ENCODE assay signal across 11 cellular contexts in the genomic region with DNA sequence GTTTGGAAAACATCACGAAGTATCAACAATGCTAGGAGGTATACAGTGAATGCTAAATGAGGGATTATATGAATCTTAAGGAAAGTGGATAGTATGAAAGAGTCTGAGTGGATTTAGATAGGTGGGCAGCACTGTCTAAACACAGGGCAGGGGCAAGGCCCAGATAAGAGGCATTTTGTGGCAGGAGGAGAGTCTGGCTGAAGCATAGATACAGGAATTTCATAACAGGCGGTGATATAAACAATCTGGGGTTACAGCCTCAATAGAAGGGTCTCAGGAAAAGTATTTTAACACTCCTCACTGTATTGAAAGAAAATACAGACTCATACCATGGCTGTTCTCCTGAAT.
DNase-seq lines count a peak whose midpoint lies in the region; ATAC-seq and TF ChIP-seq lines count a peak whose summit lies in the region.
"Had no signal": no experiment of that assay in that cellular context is flagged by ENCODE, and none has a peak within 500 bp of the region (broad histone marks: within the 10 kb centered on the region; RNA-seq: fewer than 3 reads in every experiment).

No MANE protein-coding gene starts in this region.

- H3K27me3 ChIP-seq in PC-9 (ENCODE audit: insufficient read depth, low read depth) (no peaks in the 10 kb centered on the region), lower lobe of right lung (ENCODE audit: low read depth) (no peaks in the 10 kb centered on the region)

- no peak for TF ChIP-seq CTCF in PC-9 (conservative IDR thresholded peaks at IDR 0.05)
- no peak for TF ChIP-seq CTCF in lower lobe of right lung (IDR thresholded peaks at IDR 0.05)

- H3K4me1 Mint-ChIP-seq in stimulated activated naive B cell treated with anti-CD40 and anti-IgM and Interleukin-4, amounts not matched to agents 10 μg/mL and 1 μg/mL and 100 μg/mL, for 72 hours = peaks cover 16 to 31% of the 10 kb centered on the region in 2 donors

- intact Hi-C loops in PC-9 (cut with micrococcal nuclease; ENCODE audit: unreplicated experiment) (no loop called here), lower lobe of right lung (cut with DNase I) (no loop called here)

- H4K20me1 ChIP-seq in PC-9 (ENCODE audit: insufficient read depth) = no peaks in the 10 kb centered on the region

- peak overlapping the region; percentile 66 for H3K4me2 ChIP-seq in PC-9

- ATAC-seq in lower lobe of right lung = peak; percentile 13 to 20
- no peak for ATAC-seq in stimulated activated naive B cell treated with anti-CD40 and anti-IgM and Interleukin-4, amounts not matched to agents 10 μg/mL and 1 μg/mL and 100 μg/mL, for 72 hours (replicated peaks)
- ATAC-seq in HG02884 (IDR thresholded peaks at IDR 0.05; ENCODE audit: unreplicated experiment) = no peak
- no peak for ATAC-seq in GM21390 (IDR thresholded peaks at IDR 0.05; ENCODE audit: unreplicated experiment)

- TSS peak; percentile 80 for BruUV-seq in PC-9 (replicated peaks; lab: Mats Ljungman, UMichigan)

- H3K4me3 Mint-ChIP-seq in stimulated activated naive B cell treated with anti-CD40 and anti-IgM and Interleukin-4, amounts not matched to agents 10 μg/mL and 1 μg/mL and 100 μg/mL, for 72 hours = no peak overlapping the region
- H3K4me3 Mint-ChIP-seq: activated T-cell treated with anti-CD3 and anti-CD28 coated beads, Interleukin-2, amount 50 U/mL, for 4 hours; naive B cell had no signal

- DNase-seq in PC-9 = peak in 1 of 2 experiments; percentile 11
- no peak for DNase-seq in lower lobe of right lung
- no peak for DNase-seq in stimulated activated naive B cell treated with anti-CD40 and anti-IgM and Interleukin-4, amounts not matched to agents 10 μg/mL and 1 μg/mL and 100 μg/mL, for 72 hours
- no peak for DNase-seq in NCI-H446 (lab: John Stamatoyannopoulos, UW)
- DNase-seq in NCI-H1092 (lab: John Stamatoyannopoulos, UW) = no peak
- DNase-seq: activated T-cell treated with anti-CD3 and anti-CD28 coated beads, Interleukin-2, amount 50 U/mL, for 4 hours; naive B cell; NCI-H2029 had no signal

- H3K4me3 ChIP-seq in PC-9 (peak overlapping the region; percentile 11), lower lobe of right lung (no peak overlapping the region)

- H3K9me3 ChIP-seq in PC-9 (ENCODE audit: insufficient read depth, low read depth) (peaks cover 18% of the 10 kb centered on the region; the same call in 1 of the 2 replicates), lower lobe of right lung (no peaks in the 10 kb centered on the region)

- H3K36me3 ChIP-seq in PC-9 (ENCODE audit: low read depth) = peaks cover 3% of the 10 kb centered on the region; the same call in 1 of the 2 replicates
- H3K36me3 ChIP-seq in lower lobe of right lung = peaks cover 16% of the 10 kb centered on the region

- no peaks in the 10 kb centered on the region for H3K27me3 Mint-ChIP-seq in stimulated activated naive B cell treated with anti-CD40 and anti-IgM and Interleukin-4, amounts not matched to agents 10 μg/mL and 1 μg/mL and 100 μg/mL, for 72 hours
- H3K27me3 Mint-ChIP-seq: naive B cell had no signal

- no peaks in the 10 kb centered on the region for H3K79me2 ChIP-seq in PC-9 (ENCODE audit: low read depth)

- CTCF ChIA-PET in PC-9 (lab: Charles Lee) = no interaction called here

- H3F3A ChIP-seq in PC-9 (ENCODE audit: insufficient read depth, low read depth) = peaks cover 28% of the 10 kb centered on the region

- peaks cover 15 to 17% of the 10 kb centered on the region in 2 donors for H3K9me3 Mint-ChIP-seq in stimulated activated naive B cell treated with anti-CD40 and anti-IgM and Interleukin-4, amounts not matched to agents 10 μg/mL and 1 μg/mL and 100 μg/mL, for 72 hours

- no peaks in the 10 kb centered on the region for H3K9me2 ChIP-seq in PC-9 (ENCODE audit: insufficient read depth)

- POLR2A ChIA-PET in PC-9 (lab: Charles Lee; ENCODE audit: unreplicated experiment) = interaction anchor here (0.6 kb wide), 1 partner anchor 470 kb away, joined by 11 read pairs; no protein-coding TSS in a partner anchor

- H3K27ac Mint-ChIP-seq in stimulated activated naive B cell treated with anti-CD40 and anti-IgM and Interleukin-4, amounts not matched to agents 10 μg/mL and 1 μg/mL and 100 μg/mL, for 72 hours = peak overlapping the region; percentile 25

- H3K27ac ChIP-seq in PC-9 = peak overlapping the region; percentile 71
- H3K27ac ChIP-seq in cingulate gyrus (ENCODE audit: low read depth, low read length) = peak overlapping the region; percentile 90
- peak overlapping the region; percentile 74 for H3K27ac ChIP-seq in lower lobe of right lung

- peaks cover 30 to 55% of the 10 kb centered on the region in 2 donors for H3K36me3 Mint-ChIP-seq in stimulated activated naive B cell treated with anti-CD40 and anti-IgM and Interleukin-4, amounts not matched to agents 10 μg/mL and 1 μg/mL and 100 μg/mL, for 72 hours

- no peak overlapping the region for H2AFZ ChIP-seq in PC-9

- H3K4me1 ChIP-seq in PC-9 (replicated peaks; ENCODE audit: insufficient read depth) = peaks cover 29% of the 10 kb centered on the region
- peaks cover 30% of the 10 kb centered on the region for H3K4me1 ChIP-seq in lower lobe of right lung

Comparison
In these comparisons a context has a peak if more than half of its experiments do, and no peak if none do; other contexts are left out.
1. ATAC-seq: peak in lower lobe of right lung (2 of 2); none in stimulated activated naive B cell treated with anti-CD40 and anti-IgM and Interleukin-4, amounts not matched to agents 10 μg/mL and 1 μg/mL and 100 μg/mL, for 72 hours (0 of 2), HG02884 (single experiment) and GM21390 (single experiment).
2. Peak in every context shown above with its lines, with median percentiles within 50 percentile points of each other: H3K27ac ChIP-seq.